Comparison of ENCODE assay signal across 13 cellular contexts in the genomic region with DNA sequence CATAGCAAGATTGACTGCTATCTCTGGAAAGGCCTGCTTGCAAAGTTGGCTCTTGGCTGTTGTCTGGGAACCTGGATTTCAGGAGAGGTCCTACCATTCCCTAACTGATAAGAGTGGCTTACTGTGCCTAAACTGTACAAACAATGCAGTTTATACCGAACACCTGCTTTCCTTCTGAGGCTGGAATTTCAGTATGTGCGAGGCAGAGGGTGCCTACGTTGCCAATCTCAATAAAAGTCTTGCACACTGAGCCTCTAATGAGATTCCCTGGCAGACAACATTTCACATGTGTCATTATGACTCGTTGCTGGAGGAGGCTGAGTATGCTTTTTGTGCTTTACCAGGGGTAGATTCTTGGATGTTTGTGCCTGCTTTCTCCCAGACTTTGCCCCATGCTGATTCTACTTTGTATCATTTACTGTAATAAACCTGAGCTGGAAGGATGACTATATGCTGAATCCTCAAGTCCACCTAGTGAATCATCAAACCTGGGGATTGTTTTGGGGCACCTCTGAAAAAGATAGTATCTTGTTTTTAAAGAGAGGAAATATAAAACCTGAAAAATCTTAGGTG. TPM values are rescaled to one million over a fixed set of nuclear protein-coding genes. Genes with fewer than 3 reads are reported as not detected.
DNase-seq lines count a peak whose midpoint lies in the region; ATAC-seq, FAIRE-seq and TF ChIP-seq lines count a peak whose summit lies in the region.
"Had no signal": no experiment of that assay in that cellular context is flagged by ENCODE, and none has a peak within 500 bp of the region (broad histone marks: within the 10 kb centered on the region; RNA-seq: fewer than 3 reads in every experiment).

No MANE protein-coding gene starts in this region.

- 25% methylated on average over 4 of the region's 4 CpGs for WGBS in SK-N-SH (ENCODE audit: low lambda C conversion rate)

- peak; percentile 96 for FAIRE-seq in H54 (lab: Jason Lieb, UNC)
- FAIRE-seq: GM18507 had no signal

- H3K27ac ChIP-seq in SK-N-SH (ENCODE audit: low read depth in 2 of 2, low read length in 1 of 2) (peak overlapping the region in 1 of 2 experiments; percentile 46; a peak in 2 of 4 replicates), neural progenitor cell (no peak overlapping the region)
- H3K27ac ChIP-seq: neutrophil had no signal

- ATAC-seq in GM21737 (IDR thresholded peaks at IDR 0.05; ENCODE audit: unreplicated experiment), result no peak

- no peak for TF ChIP-seq POLR2A in H54 (IDR thresholded peaks at IDR 0.05; ENCODE audit: low read depth, low read length)

- H3K27ac Mint-ChIP-seq in glutamatergic neuron (ENCODE audit: unreplicated experiment) (peak overlapping the region; percentile 62), neural progenitor cell (no peak overlapping the region)

- H3K27me3 ChIP-seq in SK-N-SH (ENCODE audit: insufficient read depth), result no peaks in the 10 kb centered on the region
- H3K27me3 ChIP-seq in neural progenitor cell, result no peaks in the 10 kb centered on the region
- H3K27me3 ChIP-seq: neutrophil had no signal

- peaks cover 9 to 24% of the 10 kb centered on the region in 2 experiments for H3K36me3 ChIP-seq in SK-N-SH (replicated peaks in 1 of 2; ENCODE audit: control insufficient read depth in 1 of 2, insufficient read depth in 2 of 2, low read length in 1 of 2)
- no peaks in the 10 kb centered on the region for H3K36me3 ChIP-seq in neural progenitor cell

- H3K9me3 Mint-ChIP-seq in glutamatergic neuron (ENCODE audit: unreplicated experiment) (peaks cover 2% of the 10 kb centered on the region), neural progenitor cell (no peaks in the 10 kb centered on the region)

- TF ChIP-seq CTCF in SK-N-SH (IDR thresholded peaks at IDR 0.05), result no peak
- TF ChIP-seq CTCF in glutamatergic neuron (IDR thresholded peaks at IDR 0.05; ENCODE audit: partially characterized antibody, unreplicated experiment), result no peak
- TF ChIP-seq CTCF in neural progenitor cell (IDR thresholded peaks at IDR 0.05), result no peak

- H3K4me3 Mint-ChIP-seq in glutamatergic neuron (ENCODE audit: unreplicated experiment), result no peak overlapping the region
- no peak overlapping the region for H3K4me3 Mint-ChIP-seq in neural progenitor cell

- no peaks in the 10 kb centered on the region for H3K79me2 ChIP-seq in SK-N-SH (ENCODE audit: insufficient read depth)
- H3K79me2 ChIP-seq in neural progenitor cell (ENCODE audit: low read depth), result no peaks in the 10 kb centered on the region

- no peaks in the 10 kb centered on the region for H3K9me2 ChIP-seq in SK-N-SH

- peaks cover 28% of the 10 kb centered on the region for H3F3A ChIP-seq in SK-N-SH (replicated peaks; ENCODE audit: insufficient read depth)
- no peaks in the 10 kb centered on the region for H3F3A ChIP-seq in neural progenitor cell (ENCODE audit: low read depth)

- H3K9ac ChIP-seq in SK-N-SH, result no peak overlapping the region
- no peak overlapping the region for H3K9ac ChIP-seq in neural progenitor cell

- peak in 1 of 2 experiments; percentile 64; a peak in 1 of 4 replicates for TF ChIP-seq EP300 in SK-N-SH (IDR thresholded peaks at IDR 0.05; ENCODE audit: borderline replicate concordance in 1 of 2, low read depth in 1 of 2, low read length in 1 of 2)

- DNase-seq in AG08395 (ENCODE audit: low spot score) (peak; percentile 29), H54 (ENCODE audit: insufficient read length, low spot score) (peak; percentile 18), SK-N-SH (no peak), glutamatergic neuron (no peak), NCI-H128 (lab: John Stamatoyannopoulos, UW; ENCODE audit: unreplicated experiment) (no peak), neural progenitor cell (ENCODE audit: low spot score) (no peak), globus pallidus (ENCODE audit: low spot score) (no peak)
- DNase-seq: COR-L47; Karpas-422; stimulated activated CD4-positive, alpha-beta T cell treated with anti-CD3 and anti-CD28 coated beads, Interleukin-4, amount 100 ng/mL, for 1 hour had no signal

- peaks cover 0 to 7% of the 10 kb centered on the region in 2 experiments; a peak in 2 of 4 replicates for H3K4me1 ChIP-seq in SK-N-SH (ENCODE audit: control insufficient read depth in 1 of 2, insufficient read depth in 2 of 2, low read depth in 1 of 2, low read length in 1 of 2)
- H3K4me1 ChIP-seq in neural progenitor cell, result peaks cover 13% of the 10 kb centered on the region

- H3K27me3 Mint-ChIP-seq in glutamatergic neuron (ENCODE audit: unreplicated experiment) (peaks cover 2% of the 10 kb centered on the region), neural progenitor cell (ENCODE audit: insufficient read depth, low read depth) (no peaks in the 10 kb centered on the region)

- H3K36me3 Mint-ChIP-seq in glutamatergic neuron (ENCODE audit: unreplicated experiment) (no peaks in the 10 kb centered on the region), neural progenitor cell (no peaks in the 10 kb centered on the region)

- POLR2A ChIA-PET in SK-N-SH (lab: Yijun Ruan, JAX), result no interaction called here

- no peak for TF ChIP-seq RAD21 in SK-N-SH (IDR thresholded peaks at IDR 0.05; ENCODE audit: low read length)

- no peak overlapping the region for H3K4me3 ChIP-seq in SK-N-SH (ENCODE audit: low read depth in 2 of 2, low read length in 1 of 2)
- no peak overlapping the region for H3K4me3 ChIP-seq in neural progenitor cell

- H2AFZ ChIP-seq in SK-N-SH (ENCODE audit: low read depth), result peak overlapping the region; percentile 17; the same call in 1 of the 2 replicates
- no peak overlapping the region for H2AFZ ChIP-seq in neural progenitor cell (replicated peaks)

- H3K9me3 ChIP-seq in SK-N-SH (no peaks in the 10 kb centered on the region), neural progenitor cell (ENCODE audit: low read depth) (no peaks in the 10 kb centered on the region)
- H3K9me3 ChIP-seq: neutrophil had no signal

- H4K20me1 ChIP-seq in SK-N-SH (ENCODE audit: insufficient read depth) (no peaks in the 10 kb centered on the region), neural progenitor cell (ENCODE audit: low read depth) (no peaks in the 10 kb centered on the region)

- H3K4me1 Mint-ChIP-seq in glutamatergic neuron (ENCODE audit: low read depth, unreplicated experiment), result peaks cover 12% of the 10 kb centered on the region
- no peaks in the 10 kb centered on the region for H3K4me1 Mint-ChIP-seq in neural progenitor cell

- H3K4me2 ChIP-seq in SK-N-SH (peak overlapping the region; percentile 6; the same call in 1 of the 2 replicates), neural progenitor cell (no peak overlapping the region)

- CTCF ChIA-PET in SK-N-SH (lab: Yijun Ruan, JAX), result interaction anchor here (0.6 kb wide), 1 partner anchor 344 kb away, joined by 3 read pairs; no protein-coding TSS in a partner anchor

TF ChIP-seq in SK-N-SH, 30 proteins besides CTCF, POLR2A, EP300 and RAD21:
- peak; percentile 68 for TF ChIP-seq JUND (IDR thresholded peaks at IDR 0.05)
- TF ChIP-seq PBX3 (IDR thresholded peaks at IDR 0.05), result peak; percentile 85
- no peak for TF ChIP-seq IRF3 (IDR thresholded peaks at IDR 0.05; ENCODE audit: low read depth, low read length)
- peak; percentile 34; the same call in 1 of the 2 replicates for TF ChIP-seq NFIC (IDR thresholded peaks at IDR 0.05; ENCODE audit: borderline replicate concordance)
- peak; percentile 68 for TF ChIP-seq TCF12 (IDR thresholded peaks at IDR 0.05)
- TF ChIP-seq TEAD4 (IDR thresholded peaks at IDR 0.05; ENCODE audit: borderline replicate concordance, insufficient read depth), result 0 out of 2 replicates have a peak, but pooled peaks have one; percentile 39
- TF ChIP-seq RCOR1 (IDR thresholded peaks at IDR 0.05; ENCODE audit: low read length), result no peak
- no peak for TF ChIP-seq MXI1 (IDR thresholded peaks at IDR 0.05; ENCODE audit: low read depth, low read length)
- no peak for TF ChIP-seq MEF2A (IDR thresholded peaks at IDR 0.05; ENCODE audit: borderline replicate concordance, low read depth)
- TF ChIP-seq RXRA (IDR thresholded peaks at IDR 0.05; ENCODE audit: borderline replicate concordance, low read depth), result peak; percentile 13; the same call in 1 of the 2 replicates
- TF ChIP-seq, protein P1, sequence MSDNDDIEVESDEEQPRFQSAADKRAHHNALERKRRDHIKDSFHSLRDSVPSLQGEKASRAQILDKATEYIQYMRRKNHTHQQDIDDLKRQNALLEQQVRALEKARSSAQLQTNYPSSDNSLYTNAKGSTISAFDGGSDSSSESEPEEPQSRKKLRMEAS (IDR thresholded peaks at IDR 0.05; ENCODE audit: low read depth), result peak; percentile 47; the same call in 1 of the 2 replicates
- TF ChIP-seq FOSL2 (IDR thresholded peaks at IDR 0.05; ENCODE audit: borderline replicate concordance, low read depth), result peak; percentile 67
TF ChIP-seq in SK-N-SH: peak in this region for 8.

RNA-seq across cellular contexts. Expression of gene GNG4, which starts 58.9 kb away (rescaled TPM):
- polyA plus RNA-seq in SK-N-SH (2012; rRNA removed), result 1.6 and 2.8 TPM in 2 replicates
- 2.9 and 4.7 TPM in 2 replicates for polyA plus RNA-seq in SK-N-SH (2012; cell fraction: cytosol; rRNA removed)
- 0.50 and 0.96 TPM in 2 replicates for polyA plus RNA-seq in SK-N-SH (2012; cell fraction: nucleus; rRNA removed)
- total RNA-seq in glutamatergic neuron (ENCODE audit: unreplicated experiment) (124 TPM), neural progenitor cell (ENCODE audit: low replicate concordance) (14.9 and 20.7 TPM in 2 replicates)

Comparison
In these comparisons a context has a peak if more than half of its experiments do, and no peak if none do; other contexts are left out.
1. DNase-seq: peak in AG08395 (single experiment) and H54 (single experiment); none in SK-N-SH (single experiment), glutamatergic neuron (single experiment), NCI-H128 (single experiment), neural progenitor cell (single experiment) and globus pallidus (single experiment).